Comparison of ENCODE assay signal across 21 cellular contexts in the genomic region with DNA sequence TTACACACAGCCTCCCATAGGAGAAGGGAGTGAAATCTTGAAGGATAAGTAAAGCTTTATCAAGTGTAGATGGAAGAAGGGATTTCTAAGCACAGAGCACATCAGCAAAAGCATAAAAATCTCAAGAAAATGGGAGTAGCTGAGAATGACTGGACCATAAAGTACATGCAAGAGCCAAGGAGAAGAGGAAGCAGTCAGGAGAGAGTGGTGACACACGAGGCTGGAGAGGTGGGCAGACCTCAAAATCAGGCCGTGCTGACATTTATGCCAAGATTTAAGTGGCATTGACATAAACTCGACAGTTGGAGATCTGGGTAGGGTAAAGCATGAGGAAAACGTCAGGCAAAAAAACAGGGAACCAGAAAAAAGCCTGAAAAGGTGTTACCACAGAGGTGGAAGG.
"Had no signal": no experiment of that assay in that cellular context is flagged by ENCODE, and none has a peak within 500 bp of the region (broad histone marks: within the 10 kb centered on the region; RNA-seq: fewer than 3 reads in every experiment).

No MANE protein-coding gene starts in this region.

- H3K4me1 ChIP-seq: ascending aorta, foreskin keratinocyte, left ventricle myocardium inferior, right lobe of liver, suprapubic skin had no signal

- H3K27ac ChIP-seq: ascending aorta, foreskin keratinocyte, left ventricle myocardium inferior, ovary, right lobe of liver, suprapubic skin, WERI-Rb-1 had no signal

- DNase-seq: activated CD4-positive, alpha-beta T cell treated with anti-CD3 and anti-CD28 coated beads, Interleukin-2, amount 50 U/mL, for 48 hours; activated CD8-positive, alpha-beta memory T cell treated with anti-CD3 and anti-CD28 coated beads, Interleukin-2, amount 10 ng/mL, durations not matched to agents 7 days and 5 days; activated naive CD4-positive, alpha-beta T cell treated with anti-CD3 and anti-CD28 coated beads, Interleukin-2, amount 10 ng/mL, durations not matched to agents 7 days and 5 days; activated T-cell treated with anti-CD3 and anti-CD28 coated beads, Interleukin-2, amount 50 U/mL, for 1 hour; dermis blood vessel endothelial cell; effector memory CD8-positive, alpha-beta T cell; foreskin keratinocyte; glutamatergic neuron; hypothalamus; kidney; left ventricle myocardium inferior; mucosa of descending colon; naive thymus-derived CD4-positive, alpha-beta T cell; ovary; right lobe of liver; trophoblast cell; WERI-Rb-1 had no signal

- FAIRE-seq: bronchial epithelial cell, kidney had no signal

- H3K9me3 ChIP-seq: ascending aorta, left ventricle myocardium inferior, mucosa of descending colon, ovary, right lobe of liver, suprapubic skin had no signal

- H3K4me2 ChIP-seq: smooth muscle cell had no signal

- H3K36me3 ChIP-seq: ascending aorta, left ventricle myocardium inferior, ovary, right lobe of liver, suprapubic skin, WERI-Rb-1 had no signal

- H3K27me3 ChIP-seq: ascending aorta, ovary, right lobe of liver, suprapubic skin had no signal

- H3K4me3 ChIP-seq: ascending aorta, left ventricle myocardium inferior, mucosa of descending colon, ovary, right lobe of liver, smooth muscle cell, suprapubic skin had no signal
